Comparison of ENCODE assay signal across 13 cellular contexts in the genomic region with DNA sequence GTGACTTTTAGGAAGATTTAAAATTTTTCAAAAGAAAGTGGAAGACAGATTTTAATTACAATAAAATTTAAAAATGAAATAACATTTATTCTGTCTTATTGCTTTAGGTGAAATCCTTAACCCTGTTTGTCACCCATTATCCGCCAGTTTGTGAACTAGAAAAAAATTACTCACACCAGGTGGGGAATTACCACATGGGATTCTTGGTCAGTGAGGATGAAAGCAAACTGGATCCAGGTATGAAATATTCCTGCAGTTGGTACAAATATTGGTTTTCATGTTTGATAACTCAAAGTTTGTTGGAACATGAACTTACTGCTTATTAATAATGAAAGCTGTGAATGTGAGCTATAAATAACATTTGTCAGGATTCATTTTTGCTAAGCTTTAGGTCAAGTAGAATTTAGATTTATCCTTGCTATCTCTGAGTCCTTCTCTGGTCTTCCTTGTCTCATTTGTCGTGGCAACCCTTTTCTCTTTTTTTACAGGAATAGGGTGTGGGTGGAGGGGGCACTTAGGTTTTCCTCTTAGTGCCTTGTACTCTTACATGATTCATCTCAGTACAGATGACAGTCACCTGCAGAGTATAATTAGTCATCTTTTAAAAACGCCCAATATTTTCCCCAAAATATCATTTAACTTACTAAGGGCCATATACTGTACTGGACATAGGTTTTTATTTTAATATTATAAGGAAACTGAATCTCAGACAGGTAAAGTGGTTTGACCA.
A peak's percentile ranks its signal among the peaks of the same experiment; 100 is the strongest.
DNase-seq lines count a peak whose midpoint lies in the region; ATAC-seq lines count a peak whose summit lies in the region.
"Had no signal": no experiment of that assay in that cellular context is flagged by ENCODE, and none has a peak within 500 bp of the region (broad histone marks: within the 10 kb centered on the region; RNA-seq: fewer than 3 reads in every experiment).

No MANE protein-coding gene starts in this region.

- peak; percentile 24 for DNase-seq in ELR (ENCODE audit: low read depth)
- DNase-seq in M059J (ENCODE audit: low read depth) = peak; percentile 2
- DNase-seq in OCI-M2 (lab: John Stamatoyannopoulos, UW; ENCODE audit: unreplicated experiment) = no peak
- DNase-seq in NCI-H524 (lab: John Stamatoyannopoulos, UW) = no peak
- DNase-seq in NOMO-1 (lab: John Stamatoyannopoulos, UW; ENCODE audit: unreplicated experiment in 2 of 2) = no peak
- DNase-seq: brain microvascular endothelial cell; GF-D8; PC-9; stimulated activated naive CD4-positive, alpha-beta T cell treated with Interleukin-2 at 50 U/mL for 16 hours had no signal

- ATAC-seq in GM18519 (IDR thresholded peaks at IDR 0.05; ENCODE audit: low FRiP score, unreplicated experiment) = peak; percentile 62
- peak; percentile 81 for ATAC-seq in HG02588 (IDR thresholded peaks at IDR 0.05; ENCODE audit: unreplicated experiment)
- no peak for ATAC-seq in GM21528 (IDR thresholded peaks at IDR 0.05; ENCODE audit: low FRiP score, unreplicated experiment)
- ATAC-seq: left lobe of liver had no signal

Comparison
In these comparisons a context has a peak if more than half of its experiments do, and no peak if none do; other contexts are left out.
1. DNase-seq: peak in ELR (single experiment) and M059J (single experiment); none in OCI-M2 (single experiment), NCI-H524 (0 of 2) and NOMO-1 (0 of 2).